Comparison of ENCODE assay signal across 1 cellular context in the genomic region with DNA sequence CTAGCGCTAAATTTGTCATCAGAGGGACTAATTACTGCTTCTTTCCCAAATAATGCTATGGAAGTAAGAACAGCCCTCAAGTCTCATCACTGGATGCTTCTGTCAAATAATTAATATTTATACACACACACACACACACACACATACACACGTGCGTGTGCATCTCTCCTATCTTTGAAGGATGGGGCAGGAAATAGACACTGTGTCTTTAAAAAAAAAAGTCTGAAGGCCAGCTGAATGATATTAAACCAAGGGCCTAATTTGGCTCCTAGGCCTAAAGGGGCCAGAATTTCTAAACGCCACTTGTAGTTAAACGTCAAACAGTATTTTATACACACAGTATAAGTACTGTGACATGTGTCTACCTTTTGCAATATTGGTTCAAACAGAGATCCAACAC.
TF ChIP-seq lines count a peak whose summit lies in the region.

No MANE protein-coding gene starts in this region.

TF ChIP-seq in HEK293T, 16 proteins besides CTCF, POLR2A, EP300 and RAD21:
- TF ChIP-seq ZNF384 (IDR thresholded peaks at IDR 0.05) (peak; percentile 83), LEF1 (IDR thresholded peaks at IDR 0.05; ENCODE audit: borderline replicate concordance) (no peak)
TF ChIP-seq in HEK293T: peak in this region for 1.
